8 cellular contexts compared by ENCODE assay signal in genomic region chr7:101754432-101755159, GRCh38.
DNase-seq lines count a peak whose midpoint lies in the region; ATAC-seq and TF ChIP-seq lines count a peak whose summit lies in the region.

No MANE protein-coding gene starts in this region.

- no peak overlapping the region for H3K27ac ChIP-seq in psoas muscle

- intact Hi-C loops in psoas muscle (cut with DNase I) = no loop called here

- TF ChIP-seq CTCF in epithelial cell of proximal tubule (conservative IDR thresholded peaks at IDR 0.05; ENCODE audit: low read depth, low read length) = no peak
- no peak for TF ChIP-seq CTCF in psoas muscle (IDR thresholded peaks at IDR 0.05)

- H3K9me3 ChIP-seq in psoas muscle = no peaks in the 10 kb centered on the region

- peak in 1 of 4 donors; percentile 43 for ATAC-seq in psoas muscle
- no peak for ATAC-seq in HG02610 (IDR thresholded peaks at IDR 0.05; ENCODE audit: unreplicated experiment)

- H3K4me3 ChIP-seq in epithelial cell of proximal tubule (ENCODE audit: low read depth, low read length) = peak overlapping the region; percentile 63
- H3K4me3 ChIP-seq in psoas muscle = peak overlapping the region; percentile 63

- WGBS in psoas muscle, 3 donors = 4% methylated on average over 22 of the region's 22 CpGs

- DNase-seq in NCI-H748 (lab: John Stamatoyannopoulos, UW; ENCODE audit: unreplicated experiment) (peak; percentile 8), NCI-H748 treated with DMSO at 0.1 percent for 48 hours (lab: John Stamatoyannopoulos, UW) (no peak), RPMI8226 (peak; percentile 67), epithelial cell of proximal tubule (ENCODE audit: low read depth) (peak; percentile 7), psoas muscle (no peak), C1 segment of cervical spinal cord (lab: John Stamatoyannopoulos, UW) (no peak)
- DNase-seq in stimulated activated CD8-positive, alpha-beta memory T cell treated with anti-CD3 and anti-CD28 coated beads, Interleukin-4, amount 100 ng/mL, for 48 hours = no peak

- H3K27me3 ChIP-seq in psoas muscle (ENCODE audit: insufficient read depth in 3 of 3, low read length in 2 of 3) = peaks cover 0 to 5% (median 0%) of the 10 kb centered on the region in 3 donors

- no peaks in the 10 kb centered on the region for H3K36me3 ChIP-seq in psoas muscle (ENCODE audit: insufficient read depth in 1 of 2, low read depth in 1 of 2)

- no peaks in the 10 kb centered on the region for H3K4me1 ChIP-seq in psoas muscle

Comparison
In these comparisons a context has a peak if more than half of its experiments do, and no peak if none do; other contexts are left out.
1. DNase-seq: peak in NCI-H748 (single experiment), RPMI8226 (single experiment) and epithelial cell of proximal tubule (single experiment); none in NCI-H748 treated with DMSO at 0.1 percent for 48 hours (single experiment), psoas muscle (0 of 2), stimulated activated CD8-positive, alpha-beta memory T cell treated with anti-CD3 and anti-CD28 coated beads, Interleukin-4, amount 100 ng/mL, for 48 hours (single experiment) and C1 segment of cervical spinal cord (0 of 14).